In genomic region chr7:116524609-116525297, GRCh38 we compare ENCODE assay signal across 8 cellular contexts. TPM values are rescaled to one million over a fixed set of nuclear protein-coding genes. Genes with fewer than 3 reads are reported as not detected.
A peak's percentile ranks its signal among the peaks of the same experiment; 100 is the strongest.
DNase-seq lines count a peak whose midpoint lies in the region; ATAC-seq, FAIRE-seq and TF ChIP-seq lines count a peak whose summit lies in the region.

Gene CAV1 (plus strand): TSS chr7:116525036. CDS start chr7:116525063, 27 bp downstream.

- H3K79me1 ChIP-seq in trophoblast cell (ENCODE audit: low read length) = peaks cover 6% of the 10 kb centered on the region

- no peak within 1 kb of the TSS for H2BK5ac ChIP-seq in trophoblast cell (ENCODE audit: low read depth, low read length, poor library complexity)

- H3K14ac ChIP-seq in trophoblast cell (ENCODE audit: low read length) = peak within 1 kb of the TSS; percentile 18

- POLR2A ChIA-PET in BJ (lab: Charles Lee) = interaction anchor here (1.7 kb wide), 1 partner anchor 265 kb away, joined by 7 read pairs; no protein-coding TSS in a partner anchor

- H3K23ac ChIP-seq in trophoblast cell (ENCODE audit: low read length) = no peak within 1 kb of the TSS

- peak within 1 kb of the TSS; percentile 7 for H2BK12ac ChIP-seq in trophoblast cell (ENCODE audit: low read length)

- FAIRE-seq in H54 (lab: Jason Lieb, UNC) = peak; percentile 52

- no peaks in the 10 kb centered on the region for H3K79me2 ChIP-seq in trophoblast cell (ENCODE audit: control insufficient read depth, insufficient read depth, low read length, poor library complexity)

- peak; percentile 33 for TF ChIP-seq POLR2A in H54 (IDR thresholded peaks at IDR 0.05; ENCODE audit: low read depth, low read length)

- H3K18ac ChIP-seq in trophoblast cell (ENCODE audit: low read length) = peak within 1 kb of the TSS; percentile 47

- no CpG with 5 or more reads among the region's 42 CpGs for WGBS in trophoblast cell (ENCODE audit: extremely low coverage, insufficient coverage, insufficient read length)

- H3K4ac ChIP-seq in trophoblast cell (ENCODE audit: low read depth, low read length) = no peak within 1 kb of the TSS

- H3K4me2 ChIP-seq in trophoblast cell (ENCODE audit: low read length) = peak within 1 kb of the TSS; percentile 83

- no peak within 1 kb of the TSS for H2AK5ac ChIP-seq in trophoblast cell (ENCODE audit: low read length)

- no peaks in the 10 kb centered on the region for H3K27me3 ChIP-seq in BJ (ENCODE audit: control insufficient read depth, insufficient read depth, low read length)
- no peaks in the 10 kb centered on the region for H3K27me3 ChIP-seq in SJCRH30
- H3K27me3 ChIP-seq in right atrium auricular region = no peaks in the 10 kb centered on the region
- H3K27me3 ChIP-seq in trophoblast cell (ENCODE audit: insufficient read depth, low read length) = peaks cover 6% of the 10 kb centered on the region

- peak within 1 kb of the TSS; percentile 82 for H3K27ac ChIP-seq in SJCRH30
- H3K27ac ChIP-seq in right atrium auricular region = peak within 1 kb of the TSS; percentile 98 to 99
- H3K27ac ChIP-seq in trophoblast cell (ENCODE audit: low read depth, low read length) = peak within 1 kb of the TSS; percentile 6

- DNase-seq in BJ (ENCODE audit: low read depth) (peak; percentile 78), H54 (ENCODE audit: insufficient read length, low spot score) (peak; percentile 81), SJCRH30 (peak; percentile 82), astrocyte of the spinal cord (ENCODE audit: low read depth, low spot score) (peak; percentile 97), right atrium auricular region (ENCODE audit: low spot score) (peak; percentile 88), trophoblast cell (peak; percentile 91 to 92), NCI-H1930 (lab: John Stamatoyannopoulos, UW) (no peak)

- CTCF ChIA-PET in BJ (lab: Yijun Ruan, JAX) = interaction anchor here (2.1 to 3.9 kb wide), 8 partner anchors 29 to 266 kb away, joined by 13 to 56 read pairs (median 22); no protein-coding TSS in a partner anchor

- H3K36me3 ChIP-seq in BJ (ENCODE audit: control insufficient read depth, insufficient read depth, low read length) = peaks cover 2% of the 10 kb centered on the region; the same call in 1 of the 2 replicates
- H3K36me3 ChIP-seq in SJCRH30 = peaks cover 7% of the 10 kb centered on the region; the same call in 1 of the 2 replicates
- peaks cover 35% of the 10 kb centered on the region for H3K36me3 ChIP-seq in right atrium auricular region
- H3K36me3 ChIP-seq in trophoblast cell (ENCODE audit: control insufficient read depth in 1 of 2, insufficient read depth in 2 of 2, low read length in 2 of 2) = no peaks in the 10 kb centered on the region

- H3K9me3 ChIP-seq in SJCRH30 (replicated peaks) (no peaks in the 10 kb centered on the region), right atrium auricular region (no peaks in the 10 kb centered on the region), trophoblast cell (ENCODE audit: insufficient read depth, low read depth, low read length) (no peaks in the 10 kb centered on the region)

- in situ Hi-C loops in astrocyte of the spinal cord (cut with HindIII; ENCODE audit: low sequenced_read_pairs) = no loop called here

- no peak within 1 kb of the TSS for H4K12ac ChIP-seq in trophoblast cell (ENCODE audit: low read depth, low read length)

- peak within 1 kb of the TSS; percentile 26 for H4K8ac ChIP-seq in trophoblast cell (ENCODE audit: low read depth, low read length)

- peak within 1 kb of the TSS; percentile 52 for H2AFZ ChIP-seq in trophoblast cell (ENCODE audit: insufficient read depth, low read length, poor library complexity)

- peak within 1 kb of the TSS; percentile 8 for H3K9ac ChIP-seq in trophoblast cell (ENCODE audit: low read length)

- TF ChIP-seq CTCF in BJ (IDR thresholded peaks at IDR 0.05; ENCODE audit: insufficient read depth, low read depth, low read length) (peak; percentile 38; the same call in 1 of the 2 replicates), astrocyte of the spinal cord (IDR thresholded peaks at IDR 0.05; ENCODE audit: low read depth, low read length) (peak; percentile 31), right atrium auricular region (IDR thresholded peaks at IDR 0.05) (peak in 1 of 2 donors; percentile 41)

- ATAC-seq in GM21381 (IDR thresholded peaks at IDR 0.05; ENCODE audit: unreplicated experiment) = no peak

- H2BK120ac ChIP-seq in trophoblast cell (ENCODE audit: insufficient read depth, low read length, poor library complexity) = peak within 1 kb of the TSS; percentile 14

- H3K4me3 ChIP-seq in BJ (ENCODE audit: low read depth, low read length) (peak within 1 kb of the TSS; percentile 73), SJCRH30 (peak within 1 kb of the TSS; percentile 64), astrocyte of the spinal cord (ENCODE audit: low read depth, low read length) (peak within 1 kb of the TSS; percentile 89), right atrium auricular region (peak within 1 kb of the TSS; percentile 75 to 88), trophoblast cell (ENCODE audit: low read depth, low read length) (peak within 1 kb of the TSS; percentile 56)

- H3K4me1 ChIP-seq in SJCRH30 (peaks cover 37% of the 10 kb centered on the region), right atrium auricular region (peaks cover 0 to 43% of the 10 kb centered on the region in 2 donors), trophoblast cell (ENCODE audit: control insufficient read depth in 1 of 2, insufficient read depth in 2 of 2, low read length in 2 of 2) (peaks cover 12 to 19% of the 10 kb centered on the region in 2 experiments)

- H4K91ac ChIP-seq in trophoblast cell (ENCODE audit: low read depth, low read length) = peak within 1 kb of the TSS; percentile 4

RNA-seq across cellular contexts. Expression of gene CAV1, which starts in this region (rescaled TPM):
- 1,794 and 2,064 TPM in 2 replicates for polyA plus RNA-seq in BJ (2011; rRNA removed)
- 961 and 1,374 TPM in 2 replicates for polyA minus RNA-seq in BJ (2011; rRNA and poly(A)+ RNA removed)
- 22.2 and 23.7 TPM in 2 replicates for total RNA-seq in SJCRH30 (2014; rRNA removed; shearing (Covaris generic))
- total RNA-seq in right atrium auricular region = 100 to 1,000 TPM; 396 to 398 TPM
- 24.4 and 26.2 TPM in 2 replicates for polyA plus RNA-seq in trophoblast cell (2013)

Comparison
In these comparisons a context has a peak if more than half of its experiments do, and no peak if none do; other contexts are left out.
1. RNA of gene CAV1 (total RNA-seq): 396 to 398 TPM in right atrium auricular region; 22.2 to 23.7 TPM in SJCRH30; every median in the first group is over 10 times any median in the second.
2. DNase-seq: peak in BJ (single experiment), H54 (single experiment), SJCRH30 (2 of 2), astrocyte of the spinal cord (single experiment), right atrium auricular region (single experiment) and trophoblast cell (2 of 2); none in NCI-H1930 (0 of 2).
3. H3K27ac ChIP-seq: peak in every context shown above with its lines; median percentile 98 in right atrium auricular region; 82 in SJCRH30; 6 in trophoblast cell.
4. Peak in every context shown above with its lines, with median percentiles within 50 percentile points of each other: H3K4me3 ChIP-seq.